In genomic region chr17:69639096-69639495, GRCh38 we compare ENCODE assay signal across 22 cellular contexts.
DNase-seq lines count a peak whose midpoint lies in the region; ATAC-seq, FAIRE-seq and TF ChIP-seq lines count a peak whose summit lies in the region.
"Had no signal": no experiment of that assay in that cellular context is flagged by ENCODE, and none has a peak within 500 bp of the region (broad histone marks: within the 10 kb centered on the region; RNA-seq: fewer than 3 reads in every experiment).

No MANE protein-coding gene starts in this region.

- TF ChIP-seq CTCF in PC-3 (conservative IDR thresholded peaks at IDR 0.05; ENCODE audit: low read depth, low read length) (no peak), foreskin keratinocyte (conservative IDR thresholded peaks at IDR 0.05) (no peak), thyroid gland (IDR thresholded peaks at IDR 0.05) (no peak)

- H3K9me3 ChIP-seq in PC-3 (ENCODE audit: low read length) (no peaks in the 10 kb centered on the region), thyroid gland (no peaks in the 10 kb centered on the region)
- H3K9me3 ChIP-seq: A549; BE2C; BLaER1 treated with 17β-estradiol and CSF1 and Interleukin-3, amounts not matched to agents 10 nM and 100 nM; HAP-1 had no signal

- CTCF ChIA-PET in PC-3 (lab: Charles Lee) = no interaction called here

- POLR2A ChIA-PET in PC-3 (lab: Charles Lee; ENCODE audit: unreplicated experiment) = no interaction called here

- intact Hi-C loops in PC-3 (cut with micrococcal nuclease) (no loop called here), thyroid gland (cut with DNase I) (no loop called here)

- H4K20me1 ChIP-seq in PC-3 (ENCODE audit: low read length) = no peaks in the 10 kb centered on the region
- H4K20me1 ChIP-seq: BLaER1 treated with 17β-estradiol and CSF1 and Interleukin-3, amounts not matched to agents 10 nM and 100 nM had no signal

- no peaks in the 10 kb centered on the region for H3K27me3 ChIP-seq in PC-3 (ENCODE audit: low read length)
- no peaks in the 10 kb centered on the region for H3K27me3 ChIP-seq in foreskin keratinocyte
- H3K27me3 ChIP-seq in thyroid gland = no peaks in the 10 kb centered on the region
- H3K27me3 ChIP-seq: BE2C; BLaER1 treated with 17β-estradiol and CSF1 and Interleukin-3, amounts not matched to agents 10 nM and 100 nM had no signal

- no peak overlapping the region for H3K4me3 ChIP-seq in PC-3 (ENCODE audit: low read length)
- H3K4me3 ChIP-seq in thyroid gland (replicated peaks in 1 of 3) = no peak overlapping the region
- H3K4me3 ChIP-seq: A549; BLaER1 treated with 17β-estradiol and CSF1 and Interleukin-3, amounts not matched to agents 10 nM and 100 nM; GM23338; HAP-1 had no signal

- peak; percentile 81 for FAIRE-seq in H54 (lab: Jason Lieb, UNC)
- FAIRE-seq: A549, GM12891 had no signal

- H3K27ac ChIP-seq in PC-3 (ENCODE audit: low read length) (no peak overlapping the region), foreskin keratinocyte (no peak overlapping the region), thyroid gland (peak overlapping the region in 2 of 3 donors; percentile 22 to 30)
- H3K27ac ChIP-seq: A549; BLaER1 treated with 17β-estradiol and CSF1 and Interleukin-3, amounts not matched to agents 10 nM and 100 nM had no signal

- H3F3A ChIP-seq in PC-3 (ENCODE audit: low read length, unreplicated experiment) = no peaks in the 10 kb centered on the region

- DNase-seq in H54 (ENCODE audit: insufficient read length, low spot score) (no peak), PC-3 (peak; percentile 22), foreskin keratinocyte (no peak), thyroid gland (no peak), SKM-1 (lab: John Stamatoyannopoulos, UW; ENCODE audit: unreplicated experiment) (no peak)
- DNase-seq: 8988T; ACHN; AML-193; BE2C; CD4-positive, alpha-beta T cell; CD8-positive, alpha-beta memory T cell; DMS53; DMS79 treated with DMSO at 0.1 percent for 48 hours; GF-D8; HFFc6 had no signal

- H3K9me2 ChIP-seq in PC-3 (replicated peaks; ENCODE audit: low read length) = no peaks in the 10 kb centered on the region

- no peaks in the 10 kb centered on the region for H3K4me1 ChIP-seq in PC-3 (ENCODE audit: insufficient read depth, low read length)
- peaks cover 3% of the 10 kb centered on the region for H3K4me1 ChIP-seq in foreskin keratinocyte
- H3K4me1 ChIP-seq in thyroid gland = peaks cover 9 to 13% of the 10 kb centered on the region in 2 donors
- H3K4me1 ChIP-seq: A549, BE2C, HAP-1 had no signal

- H3K79me2 ChIP-seq in PC-3 (ENCODE audit: low read length) = no peaks in the 10 kb centered on the region

- TF ChIP-seq POLR2A in H54 (IDR thresholded peaks at IDR 0.05; ENCODE audit: low read depth, low read length) (no peak), thyroid gland (IDR thresholded peaks at IDR 0.05) (no peak)

- 96 to 100% methylated on average over 1 of the region's 1 CpG for WGBS in thyroid gland, 2 donors

- BruUV-seq in PC-3 (replicated peaks; lab: Mats Ljungman, UMichigan) = no TSS peak

- no peaks in the 10 kb centered on the region for H3K36me3 ChIP-seq in PC-3 (ENCODE audit: low read depth, low read length)
- H3K36me3 ChIP-seq in thyroid gland = no peaks in the 10 kb centered on the region
- H3K36me3 ChIP-seq: BE2C; BLaER1 treated with 17β-estradiol and CSF1 and Interleukin-3, amounts not matched to agents 10 nM and 100 nM; HAP-1 had no signal

- H3K9ac ChIP-seq in PC-3 (ENCODE audit: low read length) = no peak overlapping the region
- H3K9ac ChIP-seq: BLaER1 treated with 17β-estradiol and CSF1 and Interleukin-3, amounts not matched to agents 10 nM and 100 nM had no signal

- no peak for ATAC-seq in PC-3
- peak; percentile 49 for ATAC-seq in foreskin keratinocyte
- no peak for ATAC-seq in HG03095 (IDR thresholded peaks at IDR 0.05; ENCODE audit: unreplicated experiment)
- ATAC-seq in GM21381 (IDR thresholded peaks at IDR 0.05; ENCODE audit: unreplicated experiment) = no peak
- ATAC-seq: GM23338 had no signal

- no peak overlapping the region for H2AFZ ChIP-seq in PC-3 (ENCODE audit: low read length)
- H2AFZ ChIP-seq: GM23338 had no signal

- H3K4me2 ChIP-seq in PC-3 (ENCODE audit: low read length) = no peak overlapping the region
- H3K4me2 ChIP-seq: A549; BLaER1 treated with 17β-estradiol and CSF1 and Interleukin-3, amounts not matched to agents 10 nM and 100 nM; GM23338 had no signal

Comparison
In these comparisons a context has a peak if more than half of its experiments do, and no peak if none do; other contexts are left out.
1. H3K27ac ChIP-seq: peak in thyroid gland (2 of 3); none in PC-3 (single experiment) and foreskin keratinocyte (single experiment).